Comparison of ENCODE assay signal across 1 cellular context in the genomic region with DNA sequence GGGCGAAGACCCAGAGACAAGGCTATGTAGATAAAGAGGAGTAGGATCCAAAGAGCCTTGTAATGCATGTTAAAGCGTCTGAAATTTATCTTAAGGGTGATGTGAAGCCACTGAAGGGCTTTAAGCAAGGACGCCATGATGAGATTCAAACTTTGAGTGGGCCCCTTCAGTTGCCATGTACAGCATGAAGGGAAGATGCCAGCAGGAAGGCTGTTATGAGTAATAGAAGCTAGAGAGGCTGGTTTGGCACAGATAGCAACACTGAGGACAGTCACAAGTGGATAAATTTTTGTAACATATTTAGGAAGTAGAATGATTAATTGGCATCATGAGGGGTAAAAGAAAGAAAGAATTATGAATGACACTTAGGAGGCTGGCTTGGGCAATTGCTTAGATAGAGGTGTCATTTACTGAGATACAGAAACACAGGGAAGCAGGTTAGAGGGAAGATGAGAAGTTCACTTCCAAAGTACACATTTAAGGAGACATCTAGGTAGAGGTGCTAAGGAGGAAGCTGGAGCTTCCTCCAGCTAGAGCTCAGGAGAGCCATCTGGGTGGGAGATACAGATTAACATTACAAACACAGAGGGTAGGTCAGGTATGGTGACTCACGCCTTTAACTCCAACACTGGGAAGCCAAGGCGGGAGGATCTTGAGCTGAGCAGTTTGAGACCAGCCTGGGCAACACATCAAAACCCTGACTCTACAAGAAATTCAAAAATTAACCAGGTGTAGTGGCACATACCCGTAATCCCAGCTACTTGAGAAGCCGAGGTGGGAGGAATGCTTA.
TF ChIP-seq lines count a peak whose summit lies in the region.

No MANE protein-coding gene starts in this region.

TF ChIP-seq in A549, 52 proteins besides CTCF, POLR2A, EP300 and RAD21 (continued from another document):
- TF ChIP-seq, protein P1, sequence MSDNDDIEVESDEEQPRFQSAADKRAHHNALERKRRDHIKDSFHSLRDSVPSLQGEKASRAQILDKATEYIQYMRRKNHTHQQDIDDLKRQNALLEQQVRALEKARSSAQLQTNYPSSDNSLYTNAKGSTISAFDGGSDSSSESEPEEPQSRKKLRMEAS (IDR thresholded peaks at IDR 0.05): no peak
